Comparison of ENCODE assay signal across 19 cellular contexts in the genomic region with DNA sequence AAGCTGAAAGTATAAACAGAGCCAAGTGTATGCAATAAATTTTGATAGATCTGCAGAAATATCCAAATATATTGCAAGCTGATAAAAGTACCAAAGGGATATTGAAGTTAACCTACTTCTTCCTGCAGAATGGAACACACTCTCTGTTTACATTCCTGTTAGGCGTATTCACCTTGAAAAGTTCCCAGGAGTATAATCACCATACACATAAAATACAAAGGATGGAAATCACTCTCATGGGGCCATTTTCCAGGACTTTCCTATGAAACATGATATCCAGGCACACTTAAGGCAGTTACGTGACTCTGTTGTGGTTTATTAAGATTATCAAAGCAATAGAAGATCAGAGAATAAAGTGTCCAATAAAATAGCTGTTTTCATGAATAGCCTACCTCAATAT.
"Had no signal": no experiment of that assay in that cellular context is flagged by ENCODE, and none has a peak within 500 bp of the region (broad histone marks: within the 10 kb centered on the region; RNA-seq: fewer than 3 reads in every experiment).

No MANE protein-coding gene starts in this region.

- ATAC-seq: activated naive CD4-positive, alpha-beta T cell treated with anti-CD3 and anti-CD28 coated beads, Interleukin-2, amount 50 U/mL, for 72 hours; activated naive CD8-positive, alpha-beta T cell treated with anti-CD3 and anti-CD28 coated beads, Interleukin-2, amount 50 U/mL, for 24 hours; activated T-cell treated with anti-CD3 and anti-CD28 coated beads, Interleukin-2, amount 50 U/mL, for 4 hours; body of pancreas; T-cell had no signal

- DNase-seq: activated B cell treated with CpG ODN at 0.5 μM for 24 hours; activated CD4-positive, alpha-beta T cell treated with anti-CD3 and anti-CD28 coated beads for 1 hour; activated CD4-positive, alpha-beta T cell treated with anti-CD3 and anti-CD28 coated beads, Interleukin-2, amount 10 ng/mL, durations not matched to agents 24 days and 14 days; activated CD4-positive, alpha-beta T cell treated with anti-CD3 and anti-CD28 coated beads, Interleukin-2, amount 50 U/mL, for 48 hours; activated effector memory CD4-positive, alpha-beta T cell treated with anti-CD3 and anti-CD28 coated beads, Interleukin-2, amount 50 U/mL, for 16 hours; activated naive CD4-positive, alpha-beta T cell treated with Interleukin-2 at 50 U/mL for 16 hours; activated naive CD8-positive, alpha-beta T cell treated with anti-CD3 and anti-CD28 coated beads, Interleukin-2, amount 50 U/mL, for 24 hours; activated T-cell treated with anti-CD3 and anti-CD28 coated beads, Interleukin-2, amount 50 U/mL, for 4 hours; amniotic stem cell; body of pancreas; MM.1S; NCI-H1417 treated with DMSO at 0.1 percent for 48 hours; NCI-H446; NCI-H524; SHP77 treated with DMSO at 0.1 percent for 48 hours; T-cell; T-helper 2 cell; T1000 had no signal
